1 cellular context compared by ENCODE assay signal in the genomic region with DNA sequence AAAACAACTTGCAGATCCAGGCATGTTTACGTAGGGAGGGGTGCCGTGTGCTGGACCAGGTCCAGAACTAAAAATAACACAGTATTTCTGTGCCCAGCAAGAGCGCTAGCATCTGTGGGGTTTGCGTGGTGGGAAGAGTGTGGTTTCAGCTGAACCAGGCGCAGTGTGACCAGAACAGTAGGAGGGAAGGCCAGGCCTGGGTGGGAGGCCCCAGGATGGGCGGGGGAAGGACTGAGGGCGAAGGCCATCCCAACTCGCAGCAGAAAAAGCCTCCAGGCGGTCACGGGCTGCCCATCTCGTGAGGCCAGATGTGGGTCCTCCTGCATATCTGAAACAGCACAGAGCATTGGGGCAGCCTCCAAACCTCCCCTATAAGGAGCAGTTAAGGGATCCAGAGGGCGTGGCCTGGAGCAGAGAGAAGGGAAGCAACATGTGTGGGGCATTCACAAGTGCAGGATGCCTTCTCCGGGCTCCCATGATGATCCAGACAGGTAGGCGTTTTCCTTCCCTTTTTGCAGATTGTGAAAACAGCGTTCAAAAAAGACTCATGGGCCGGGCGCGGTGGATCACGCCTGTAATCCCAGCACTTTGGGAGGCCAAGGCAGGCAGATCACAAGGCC.
TF ChIP-seq lines count a peak whose summit lies in the region.

No MANE protein-coding gene starts in this region.

TF ChIP-seq in HCT116, 20 proteins besides CTCF, POLR2A, EP300 and RAD21 (continued from another document):
- TF ChIP-seq, protein P1, sequence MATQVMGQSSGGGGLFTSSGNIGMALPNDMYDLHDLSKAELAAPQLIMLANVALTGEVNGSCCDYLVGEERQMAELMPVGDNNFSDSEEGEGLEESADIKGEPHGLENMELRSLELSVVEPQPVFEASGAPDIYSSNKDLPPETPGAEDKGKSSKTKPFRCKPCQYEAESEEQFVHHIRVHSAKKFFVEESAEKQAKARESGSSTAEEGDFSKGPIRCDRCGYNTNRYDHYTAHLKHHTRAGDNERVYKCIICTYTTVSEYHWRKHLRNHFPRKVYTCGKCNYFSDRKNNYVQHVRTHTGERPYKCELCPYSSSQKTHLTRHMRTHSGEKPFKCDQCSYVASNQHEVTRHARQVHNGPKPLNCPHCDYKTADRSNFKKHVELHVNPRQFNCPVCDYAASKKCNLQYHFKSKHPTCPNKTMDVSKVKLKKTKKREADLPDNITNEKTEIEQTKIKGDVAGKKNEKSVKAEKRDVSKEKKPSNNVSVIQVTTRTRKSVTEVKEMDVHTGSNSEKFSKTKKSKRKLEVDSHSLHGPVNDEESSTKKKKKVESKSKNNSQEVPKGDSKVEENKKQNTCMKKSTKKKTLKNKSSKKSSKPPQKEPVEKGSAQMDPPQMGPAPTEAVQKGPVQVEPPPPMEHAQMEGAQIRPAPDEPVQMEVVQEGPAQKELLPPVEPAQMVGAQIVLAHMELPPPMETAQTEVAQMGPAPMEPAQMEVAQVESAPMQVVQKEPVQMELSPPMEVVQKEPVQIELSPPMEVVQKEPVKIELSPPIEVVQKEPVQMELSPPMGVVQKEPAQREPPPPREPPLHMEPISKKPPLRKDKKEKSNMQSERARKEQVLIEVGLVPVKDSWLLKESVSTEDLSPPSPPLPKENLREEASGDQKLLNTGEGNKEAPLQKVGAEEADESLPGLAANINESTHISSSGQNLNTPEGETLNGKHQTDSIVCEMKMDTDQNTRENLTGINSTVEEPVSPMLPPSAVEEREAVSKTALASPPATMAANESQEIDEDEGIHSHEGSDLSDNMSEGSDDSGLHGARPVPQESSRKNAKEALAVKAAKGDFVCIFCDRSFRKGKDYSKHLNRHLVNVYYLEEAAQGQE (IDR thresholded peaks at IDR 0.05; ENCODE audit: low read depth): no peak
